In genomic region chr15:80153900-80154299, GRCh38 we compare ENCODE assay signal across 8 cellular contexts. TPM values are rescaled to one million over a fixed set of nuclear protein-coding genes. Genes with fewer than 3 reads are reported as not detected.
DNase-seq lines count a peak whose midpoint lies in the region; TF ChIP-seq lines count a peak whose summit lies in the region.

No MANE protein-coding gene starts in this region.

- peak overlapping the region; percentile 81 for H3K4me3 ChIP-seq in CD8-positive, alpha-beta memory T cell (ENCODE audit: low read length)
- H3K4me3 ChIP-seq in MG63 (peak overlapping the region; percentile 92), coronary artery (peak overlapping the region; percentile 93), neural progenitor cell (peak overlapping the region; percentile 66)

- no peaks in the 10 kb centered on the region for H4K20me1 ChIP-seq in neural progenitor cell (ENCODE audit: low read depth)

- DNase-seq in CD8-positive, alpha-beta memory T cell = no peak
- DNase-seq in MG63 (no peak), coronary artery (ENCODE audit: low spot score) (no peak), neural progenitor cell (ENCODE audit: low spot score) (no peak), NK-92 (lab: John Stamatoyannopoulos, UW; ENCODE audit: unreplicated experiment) (no peak), GM13976 (ENCODE audit: low spot score) (no peak), activated gamma-delta T cell treated with Interleukin-2 at 50 U/mL for 16 hours (no peak), OCI-M2 (lab: John Stamatoyannopoulos, UW; ENCODE audit: unreplicated experiment) (no peak)

- no peaks in the 10 kb centered on the region for H3K79me2 ChIP-seq in neural progenitor cell (ENCODE audit: low read depth)

- no peak overlapping the region for H3K9ac ChIP-seq in neural progenitor cell

- H3K27me3 ChIP-seq in CD8-positive, alpha-beta memory T cell (ENCODE audit: insufficient read depth, low read length, poor library complexity, severe bottlenecking) = no peaks in the 10 kb centered on the region
- no peaks in the 10 kb centered on the region for H3K27me3 ChIP-seq in MG63
- peaks cover 25% of the 10 kb centered on the region for H3K27me3 ChIP-seq in neural progenitor cell

- H3K4me1 ChIP-seq in CD8-positive, alpha-beta memory T cell (ENCODE audit: insufficient read depth, low read length) = peaks cover 10% of the 10 kb centered on the region
- H3K4me1 ChIP-seq in neural progenitor cell = peaks cover 5% of the 10 kb centered on the region

- H3K27ac ChIP-seq in CD8-positive, alpha-beta memory T cell (ENCODE audit: low read depth, low read length) = peak overlapping the region; percentile 60
- no peak overlapping the region for H3K27ac ChIP-seq in coronary artery
- H3K27ac ChIP-seq in neural progenitor cell = no peak overlapping the region

- no peaks in the 10 kb centered on the region for H3K36me3 ChIP-seq in CD8-positive, alpha-beta memory T cell (ENCODE audit: insufficient read depth, low read length)
- peaks cover 28% of the 10 kb centered on the region for H3K36me3 ChIP-seq in MG63
- no peaks in the 10 kb centered on the region for H3K36me3 ChIP-seq in neural progenitor cell

- peaks cover 13 to 25% (median 22%) of the 10 kb centered on the region in 3 donors for H3K4me1 Mint-ChIP-seq in CD8-positive, alpha-beta memory T cell
- H3K4me1 Mint-ChIP-seq in neural progenitor cell = peaks cover 33% of the 10 kb centered on the region

- TF ChIP-seq CTCF in coronary artery (IDR thresholded peaks at IDR 0.05) (no peak), neural progenitor cell (IDR thresholded peaks at IDR 0.05) (no peak), GM13976 (IDR thresholded peaks at IDR 0.05; ENCODE audit: borderline replicate concordance, control extremely low read depth, extremely low read depth, insufficient read depth, missing control alignments) (no peak)

- peak overlapping the region; percentile 89 to 95 (median 92) for H3K4me3 Mint-ChIP-seq in CD8-positive, alpha-beta memory T cell
- peak overlapping the region; percentile 91 for H3K4me3 Mint-ChIP-seq in neural progenitor cell

- POLR2A ChIA-PET in CD8-positive, alpha-beta memory T cell (lab: Charles Lee) = interaction anchor here (0.7 kb wide), 1 partner anchor 853 kb away, joined by 3 read pairs; no protein-coding TSS in a partner anchor

- no peaks in the 10 kb centered on the region for H3K9me3 ChIP-seq in CD8-positive, alpha-beta memory T cell (ENCODE audit: low read length)
- no peaks in the 10 kb centered on the region for H3K9me3 ChIP-seq in MG63
- H3K9me3 ChIP-seq in neural progenitor cell (ENCODE audit: low read depth) = no peaks in the 10 kb centered on the region

- H3K27me3 Mint-ChIP-seq in CD8-positive, alpha-beta memory T cell = no peaks in the 10 kb centered on the region
- peaks cover 11% of the 10 kb centered on the region for H3K27me3 Mint-ChIP-seq in neural progenitor cell (ENCODE audit: insufficient read depth, low read depth)

- CTCF ChIA-PET in CD8-positive, alpha-beta memory T cell (lab: Charles Lee) = interaction anchor here (1.1 kb wide), 1 partner anchor 301 kb away, joined by 3 read pairs; no protein-coding TSS in a partner anchor

- H2AFZ ChIP-seq in neural progenitor cell (replicated peaks) = no peak overlapping the region

- H3K4me2 ChIP-seq in neural progenitor cell = peak overlapping the region; percentile 95

- H3K36me3 Mint-ChIP-seq in CD8-positive, alpha-beta memory T cell = peaks cover 0 to 2% (median 0%) of the 10 kb centered on the region in 3 donors
- no peaks in the 10 kb centered on the region for H3K36me3 Mint-ChIP-seq in neural progenitor cell

- H3K27ac Mint-ChIP-seq in CD8-positive, alpha-beta memory T cell = peak overlapping the region in 5 of 8 donors; percentile 27 to 93 (median 52)
- H3K27ac Mint-ChIP-seq in neural progenitor cell = no peak overlapping the region

- peaks cover 19% of the 10 kb centered on the region for H3F3A ChIP-seq in neural progenitor cell (ENCODE audit: low read depth)

- no peaks in the 10 kb centered on the region for H3K9me3 Mint-ChIP-seq in CD8-positive, alpha-beta memory T cell
- H3K9me3 Mint-ChIP-seq in neural progenitor cell = no peaks in the 10 kb centered on the region

- in situ Hi-C loops in GM13976 (cut with MboI; ENCODE audit: low sequenced_read_pairs, unreplicated experiment) = loop anchor here (25.0 kb wide), 1 partner anchor 267 kb away; the partner anchor contains the start of gene MTHFS

RNA-seq across cellular contexts. Expression of gene FAH, which starts 1.1 kb away (rescaled TPM):
- 10 to 100 TPM; 63.8 TPM for total RNA-seq in CD8-positive, alpha-beta memory T cell
- 4.8 TPM for polyA plus RNA-seq in CD8-positive, alpha-beta memory T cell
- 44.8 and 93.3 TPM in 2 replicates for total RNA-seq in MG63 (2014; rRNA removed; shearing (Covaris generic); ENCODE audit: low replicate concordance)
- 8.3 and 15.3 TPM in 2 replicates for total RNA-seq in neural progenitor cell (ENCODE audit: low replicate concordance)
